ENCODE assay signal across 8 cellular contexts in genomic region chr15:79978694-79979519, GRCh38. TPM values are rescaled to one million over a fixed set of nuclear protein-coding genes. Genes with fewer than 3 reads are reported as not detected.
DNase-seq lines count a peak whose midpoint lies in the region; ATAC-seq lines count a peak whose summit lies in the region.

No MANE protein-coding gene starts in this region.

- no peak overlapping the region for H3K4me3 Mint-ChIP-seq in effector memory CD8-positive, alpha-beta T cell

- H3K4me3 ChIP-seq in MG63: no peak overlapping the region
- H3K4me3 ChIP-seq in skeletal muscle cell (ENCODE audit: low read depth, low read length): no peak overlapping the region

- H3K4me1 Mint-ChIP-seq in effector memory CD8-positive, alpha-beta T cell (ENCODE audit: low read depth in 2 of 2): peaks cover 0 to under 1% of the 10 kb centered on the region in 2 donors

- no peaks in the 10 kb centered on the region for H3K27me3 ChIP-seq in MG63

- no peak overlapping the region for H3K27ac Mint-ChIP-seq in effector memory CD8-positive, alpha-beta T cell

- peaks cover 7% of the 10 kb centered on the region for H3K36me3 Mint-ChIP-seq in effector memory CD8-positive, alpha-beta T cell (ENCODE audit: insufficient read depth)

- ATAC-seq in GM18499 (IDR thresholded peaks at IDR 0.05; ENCODE audit: insufficient read depth, unreplicated experiment): peak; percentile 60
- peak; percentile 60 for ATAC-seq in GM21825 (IDR thresholded peaks at IDR 0.05; ENCODE audit: unreplicated experiment)
- peak; percentile 16 for ATAC-seq in effector memory CD8-positive, alpha-beta T cell (replicated peaks)

- H3K36me3 ChIP-seq in MG63: no peaks in the 10 kb centered on the region

- no peaks in the 10 kb centered on the region for H3K9me3 ChIP-seq in MG63

- H3K9me3 Mint-ChIP-seq in effector memory CD8-positive, alpha-beta T cell: no peaks in the 10 kb centered on the region

- DNase-seq in MG63 (peak; percentile 9), skeletal muscle cell (ENCODE audit: low read depth) (peak; percentile 55), NCI-H345 treated with DMSO at 0.1 percent for 48 hours (lab: John Stamatoyannopoulos, UW; ENCODE audit: unreplicated experiment) (no peak), A172 (ENCODE audit: low spot score) (no peak), mucosa of gallbladder (ENCODE audit: low spot score) (no peak)
- no peak for DNase-seq in effector memory CD8-positive, alpha-beta T cell

- H3K27me3 Mint-ChIP-seq in effector memory CD8-positive, alpha-beta T cell: no peaks in the 10 kb centered on the region

RNA-seq across cellular contexts. Expression of gene BCL2A1, which starts 7.9 kb away (rescaled TPM):
- total RNA-seq in MG63 (2014; rRNA removed; shearing (Covaris generic); ENCODE audit: low replicate concordance): 6.0 TPM in 1 of 2 replicates, not detected in the other
- not detected in 2 replicates for total RNA-seq in A172 (2014; rRNA removed; shearing (Covaris generic))
- total RNA-seq in mucosa of gallbladder: 1.9 TPM

Comparison
In these comparisons a context has a peak if more than half of its experiments do, and no peak if none do; other contexts are left out.
1. DNase-seq: peak in MG63 (single experiment) and skeletal muscle cell (single experiment); none in effector memory CD8-positive, alpha-beta T cell (0 of 3), NCI-H345 treated with DMSO at 0.1 percent for 48 hours (single experiment), A172 (single experiment) and mucosa of gallbladder (single experiment).
2. Peak in every context shown above with its lines, with median percentiles within 50 percentile points of each other: ATAC-seq.